Comparison of ENCODE assay signal across 7 cellular contexts in genomic region chr1:112466078-112466660, GRCh38. TPM values are rescaled to one million over a fixed set of nuclear protein-coding genes. Genes with fewer than 3 reads are reported as not detected.
A peak's percentile ranks its signal among the peaks of the same experiment; 100 is the strongest.
DNase-seq lines count a peak whose midpoint lies in the region; ATAC-seq, FAIRE-seq and TF ChIP-seq lines count a peak whose summit lies in the region.

No MANE protein-coding gene starts in this region.

- no peaks in the 10 kb centered on the region for H3K27me3 Mint-ChIP-seq in astrocyte (ENCODE audit: low read depth, unreplicated experiment)

- H3K36me3 Mint-ChIP-seq in astrocyte (ENCODE audit: low read depth, unreplicated experiment), result peaks cover 6% of the 10 kb centered on the region

- DNase-seq in NCI-H187 treated with DMSO at 0.1 percent for 48 hours (lab: John Stamatoyannopoulos, UW), result peak; percentile 40
- peak; percentile 68 for DNase-seq in T-helper 22 cell (ENCODE audit: low read depth)
- DNase-seq in astrocyte (ENCODE audit: low read depth), result peak; percentile 84
- peak; percentile 72 for DNase-seq in hepatic stellate cell (ENCODE audit: low spot score)
- peak; percentile 73 for DNase-seq in retinal pigment epithelial cell (ENCODE audit: low read depth)

- H3K4me3 ChIP-seq in astrocyte (ENCODE audit: insufficient read depth, low read depth, low read length) (peak overlapping the region; percentile 43), retinal pigment epithelial cell (ENCODE audit: low read length) (peak overlapping the region; percentile 53)

- no peaks in the 10 kb centered on the region for H3K9me3 ChIP-seq in astrocyte (ENCODE audit: insufficient read depth, low read depth, low read length)

- H3K36me3 ChIP-seq in astrocyte (ENCODE audit: insufficient read depth, low read length), result no peaks in the 10 kb centered on the region

- peak overlapping the region; percentile 71 for H3K4me3 Mint-ChIP-seq in astrocyte (ENCODE audit: unreplicated experiment)

- H3K4me2 ChIP-seq in astrocyte (ENCODE audit: low read length), result peak overlapping the region; percentile 83

- peak overlapping the region; percentile 70 for H3K9ac ChIP-seq in astrocyte (ENCODE audit: low read length)

- no peak for FAIRE-seq in astrocyte (lab: Jason Lieb, UNC)

- H3K27ac ChIP-seq in astrocyte (ENCODE audit: low read depth, low read length), result peak overlapping the region; percentile 59

- H3K9me3 Mint-ChIP-seq in astrocyte (ENCODE audit: unreplicated experiment), result no peaks in the 10 kb centered on the region

- H4K20me1 ChIP-seq in astrocyte (ENCODE audit: insufficient read depth, low read length), result peaks cover 5% of the 10 kb centered on the region

- peaks cover 16% of the 10 kb centered on the region for H3K4me1 ChIP-seq in astrocyte (ENCODE audit: insufficient read depth, low read length)

- TF ChIP-seq CTCF in astrocyte (IDR thresholded peaks at IDR 0.05; ENCODE audit: insufficient read depth, low read depth, low read length) (peak; percentile 50), retinal pigment epithelial cell (conservative IDR thresholded peaks at IDR 0.05; ENCODE audit: low read depth, low read length) (peak; percentile 74)

- ATAC-seq in GM18505 (IDR thresholded peaks at IDR 0.05; ENCODE audit: unreplicated experiment), result peak; percentile 92
- peak; percentile 78 for ATAC-seq in HG02970 (IDR thresholded peaks at IDR 0.05; ENCODE audit: low FRiP score, unreplicated experiment)

- no peaks in the 10 kb centered on the region for H3K27me3 ChIP-seq in astrocyte (ENCODE audit: insufficient read depth, low read length)

- peaks cover 23% of the 10 kb centered on the region for H3K4me1 Mint-ChIP-seq in astrocyte (ENCODE audit: low read depth, unreplicated experiment)

- H3K27ac Mint-ChIP-seq in astrocyte (ENCODE audit: unreplicated experiment), result peak overlapping the region; percentile 79

- H2AFZ ChIP-seq in astrocyte (ENCODE audit: low read depth, low read length), result peak overlapping the region; percentile 39

- TF ChIP-seq POLR2A in GM18505 (IDR thresholded peaks at IDR 0.05; ENCODE audit: borderline replicate concordance, extremely low read depth, insufficient read depth, insufficient read length), result peak; percentile 31

- H3K79me2 ChIP-seq in astrocyte (ENCODE audit: insufficient read depth, low read length), result no peaks in the 10 kb centered on the region

RNA-seq across cellular contexts. Expression of gene WNT2B, which starts 42.6 kb away (rescaled TPM):
- 18.0 and 18.5 TPM in 2 replicates for total RNA-seq in astrocyte

Comparison
In these comparisons a context has a peak if more than half of its experiments do, and no peak if none do; other contexts are left out.
1. Peak in every context shown above with its lines: DNase-seq, ATAC-seq, H3K4me3 ChIP-seq and H3K27ac ChIP-seq.